Comparison of ENCODE assay signal across 9 cellular contexts in the genomic region with DNA sequence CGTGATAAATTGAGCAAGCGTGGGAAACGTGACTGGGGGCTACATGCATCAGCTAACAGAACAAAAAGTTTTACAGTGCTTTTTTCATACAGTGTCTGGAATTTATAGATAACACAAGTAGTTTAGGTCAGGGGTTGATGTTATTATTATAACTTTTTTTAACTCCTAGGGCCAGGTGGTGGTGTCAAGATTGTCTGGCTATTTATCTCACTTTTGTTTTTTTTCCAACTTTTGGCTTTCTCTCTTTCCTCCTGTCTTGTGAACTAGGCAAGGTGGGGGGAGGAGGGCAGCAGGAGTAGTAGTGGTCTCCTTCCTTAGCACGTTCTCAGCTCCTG. TPM values are rescaled to one million over a fixed set of nuclear protein-coding genes. Genes with fewer than 3 reads are reported as not detected.
DNase-seq lines count a peak whose midpoint lies in the region; ATAC-seq lines count a peak whose summit lies in the region.
"Not testable (repeated sequence)": the region's sequence is repeated elsewhere in the genome, so short reads cannot be mapped to it uniquely, and the experiment has no call there.
"Had no signal": no experiment of that assay in that cellular context is flagged by ENCODE, and none has a peak within 500 bp of the region (broad histone marks: within the 10 kb centered on the region; RNA-seq: fewer than 3 reads in every experiment).

No MANE protein-coding gene starts in this region.

- DNase-seq in T-cell; activated CD4-positive, alpha-beta T cell treated with anti-CD3 and anti-CD28 coated beads for 36 hours; activated CD8-positive, alpha-beta memory T cell treated with anti-CD3 and anti-CD28 coated beads, Interleukin-2, amount 10 ng/mL, durations not matched to agents 7 days and 5 days; activated naive CD4-positive, alpha-beta T cell treated with anti-CD3 and anti-CD28 coated beads for 36 hours; central memory CD8-positive, alpha-beta T cell (ENCODE audit: low spot score in 2 of 2): not testable (repeated sequence)

- H3K9me3 ChIP-seq in KOPT-K1 (ENCODE audit: insufficient read depth, low read length, poor library complexity, severe bottlenecking), result not testable (repeated sequence)

- H3K4me3 Mint-ChIP-seq in T-cell, result peak overlapping the region in 1 of 3 donors; percentile 52
- not testable (repeated sequence) for H3K4me3 Mint-ChIP-seq in activated CD4-positive, alpha-beta T cell treated with anti-CD3 and anti-CD28 coated beads for 36 hours; activated CD8-positive, alpha-beta memory T cell treated with anti-CD3 and anti-CD28 coated beads, Interleukin-2, amount 10 ng/mL, durations not matched to agents 7 days and 5 days; activated naive CD4-positive, alpha-beta T cell treated with anti-CD3 and anti-CD28 coated beads for 36 hours; central memory CD8-positive, alpha-beta T cell

- peaks cover 19 to 23% (median 20%) of the 10 kb centered on the region in 3 donors for H3K4me1 Mint-ChIP-seq in T-cell
- H3K4me1 Mint-ChIP-seq in activated CD4-positive, alpha-beta T cell treated with anti-CD3 and anti-CD28 coated beads for 36 hours, result peaks cover 22% of the 10 kb centered on the region
- peaks cover 24% of the 10 kb centered on the region for H3K4me1 Mint-ChIP-seq in activated CD8-positive, alpha-beta memory T cell treated with anti-CD3 and anti-CD28 coated beads, Interleukin-2, amount 10 ng/mL, durations not matched to agents 7 days and 5 days
- H3K4me1 Mint-ChIP-seq in activated naive CD4-positive, alpha-beta T cell treated with anti-CD3 and anti-CD28 coated beads for 36 hours (ENCODE audit: low read depth), result peaks cover 23% of the 10 kb centered on the region
- H3K4me1 Mint-ChIP-seq in central memory CD8-positive, alpha-beta T cell, result peaks cover 21% of the 10 kb centered on the region

- not testable (repeated sequence) for H3K9me3 Mint-ChIP-seq in T-cell; activated CD4-positive, alpha-beta T cell treated with anti-CD3 and anti-CD28 coated beads for 36 hours (ENCODE audit: low read depth); activated CD8-positive, alpha-beta memory T cell treated with anti-CD3 and anti-CD28 coated beads, Interleukin-2, amount 10 ng/mL, durations not matched to agents 7 days and 5 days (ENCODE audit: low read depth); activated naive CD4-positive, alpha-beta T cell treated with anti-CD3 and anti-CD28 coated beads for 36 hours; central memory CD8-positive, alpha-beta T cell

- peak overlapping the region; percentile 41 for H3K27ac ChIP-seq in KOPT-K1 (ENCODE audit: low read depth, low read length, poor library complexity, severe bottlenecking)

- intact Hi-C loops in activated CD4-positive, alpha-beta T cell treated with anti-CD3 and anti-CD28 coated beads for 36 hours (cut with DNase I, micrococcal nuclease), result not testable (repeated sequence)
- intact Hi-C loops in activated naive CD4-positive, alpha-beta T cell treated with anti-CD3 and anti-CD28 coated beads for 36 hours (cut with micrococcal nuclease), result loop anchor here (2.0 kb wide), 1 partner anchor 14 kb away; no protein-coding TSS in a partner anchor

- CTCF ChIA-PET in T-cell (lab: Charles Lee), result not testable (repeated sequence)
- CTCF ChIA-PET in activated CD4-positive, alpha-beta T cell treated with anti-CD3 and anti-CD28 coated beads for 36 hours (lab: Charles Lee), result interaction anchor here (0.9 to 1.4 kb wide), 3 partner anchors 11 to 28 kb away, joined by 3 to 5 read pairs (median 3); no protein-coding TSS in a partner anchor
- CTCF ChIA-PET in activated CD8-positive, alpha-beta memory T cell treated with anti-CD3 and anti-CD28 coated beads, Interleukin-2, amount 10 ng/mL, durations not matched to agents 7 days and 5 days (lab: Charles Lee), result interaction anchor here (1.9 to 2.0 kb wide), 2 partner anchors 10 to 29 kb away, joined by 5 to 6 read pairs; no protein-coding TSS in a partner anchor
- CTCF ChIA-PET in activated naive CD4-positive, alpha-beta T cell treated with anti-CD3 and anti-CD28 coated beads for 36 hours (lab: Charles Lee), result interaction anchor here (1.1 kb wide), 1 partner anchor 29 kb away, joined by 3 read pairs; no protein-coding TSS in a partner anchor

- not testable (repeated sequence) for H3K36me3 ChIP-seq in KOPT-K1 (ENCODE audit: insufficient read depth, low read length)

- POLR2A ChIA-PET in T-cell (lab: Charles Lee); activated CD4-positive, alpha-beta T cell treated with anti-CD3 and anti-CD28 coated beads for 36 hours (lab: Charles Lee): not testable (repeated sequence)

- not testable (repeated sequence) for ATAC-seq in T-cell (replicated peaks in 1 of 4); activated CD4-positive, alpha-beta T cell treated with anti-CD3 and anti-CD28 coated beads for 36 hours; activated CD8-positive, alpha-beta memory T cell treated with anti-CD3 and anti-CD28 coated beads, Interleukin-2, amount 10 ng/mL, durations not matched to agents 7 days and 5 days; central memory CD8-positive, alpha-beta T cell (replicated peaks; ENCODE audit: extremely low read depth, poor library complexity, severe bottlenecking)

- peaks cover 10% of the 10 kb centered on the region for H3K36me3 Mint-ChIP-seq in T-cell
- H3K36me3 Mint-ChIP-seq in activated CD4-positive, alpha-beta T cell treated with anti-CD3 and anti-CD28 coated beads for 36 hours (ENCODE audit: low read depth); activated CD8-positive, alpha-beta memory T cell treated with anti-CD3 and anti-CD28 coated beads, Interleukin-2, amount 10 ng/mL, durations not matched to agents 7 days and 5 days; activated naive CD4-positive, alpha-beta T cell treated with anti-CD3 and anti-CD28 coated beads for 36 hours (ENCODE audit: low read depth); central memory CD8-positive, alpha-beta T cell (ENCODE audit: insufficient read depth): not testable (repeated sequence)

- H3K27ac Mint-ChIP-seq in T-cell, result peak overlapping the region; percentile 55 to 83
- H3K27ac Mint-ChIP-seq in activated CD4-positive, alpha-beta T cell treated with anti-CD3 and anti-CD28 coated beads for 36 hours, result peak overlapping the region; percentile 74
- H3K27ac Mint-ChIP-seq in activated CD8-positive, alpha-beta memory T cell treated with anti-CD3 and anti-CD28 coated beads, Interleukin-2, amount 10 ng/mL, durations not matched to agents 7 days and 5 days, result peak overlapping the region; percentile 87
- H3K27ac Mint-ChIP-seq in activated naive CD4-positive, alpha-beta T cell treated with anti-CD3 and anti-CD28 coated beads for 36 hours, result peak overlapping the region; percentile 79
- H3K27ac Mint-ChIP-seq in central memory CD8-positive, alpha-beta T cell (ENCODE audit: low read depth), result peak overlapping the region; percentile 54

- not testable (repeated sequence) for H3K27me3 Mint-ChIP-seq in T-cell; activated CD4-positive, alpha-beta T cell treated with anti-CD3 and anti-CD28 coated beads for 36 hours; activated CD8-positive, alpha-beta memory T cell treated with anti-CD3 and anti-CD28 coated beads, Interleukin-2, amount 10 ng/mL, durations not matched to agents 7 days and 5 days; activated naive CD4-positive, alpha-beta T cell treated with anti-CD3 and anti-CD28 coated beads for 36 hours (ENCODE audit: low read depth); central memory CD8-positive, alpha-beta T cell

RNA-seq across cellular contexts. Expression of a gene that starts 42.9 kb away (rescaled TPM):
- total RNA-seq in T-cell, result not detected
- total RNA-seq in activated CD4-positive, alpha-beta T cell treated with anti-CD3 and anti-CD28 coated beads for 36 hours, result not detected
- not detected for total RNA-seq in activated CD8-positive, alpha-beta memory T cell treated with anti-CD3 and anti-CD28 coated beads, Interleukin-2, amount 10 ng/mL, durations not matched to agents 7 days and 5 days
- not detected for total RNA-seq in activated naive CD4-positive, alpha-beta T cell treated with anti-CD3 and anti-CD28 coated beads for 36 hours
- total RNA-seq: A673, H1, Peyer's patch had no signal
